Comparison of ENCODE assay signal across 21 cellular contexts in genomic region chrX:39504227-39504626, GRCh38.
DNase-seq lines count a peak whose midpoint lies in the region; ATAC-seq and FAIRE-seq lines count a peak whose summit lies in the region.
"Had no signal": no experiment of that assay in that cellular context is flagged by ENCODE, and none has a peak within 500 bp of the region (broad histone marks: within the 10 kb centered on the region; RNA-seq: fewer than 3 reads in every experiment).

No MANE protein-coding gene starts in this region.

- H3K27me3 Mint-ChIP-seq in stimulated activated naive CD8-positive, alpha-beta T cell treated with anti-CD3 and anti-CD28 coated beads, Interleukin-15, Interleukin-2, amounts not matched to agents 100 ng/mL and 50 ng/mL, for 24 hours: no peaks in the 10 kb centered on the region
- no peaks in the 10 kb centered on the region for H3K27me3 Mint-ChIP-seq in stimulated activated naive CD8-positive, alpha-beta T cell treated with anti-CD3 and anti-CD28 coated beads, Interleukin-15, amount 100 ng/mL, for 72 hours
- H3K27me3 Mint-ChIP-seq: CD4-positive, CD25-positive, alpha-beta regulatory T cell had no signal

- H3K36me3 Mint-ChIP-seq in stimulated activated naive CD8-positive, alpha-beta T cell treated with anti-CD3 and anti-CD28 coated beads, Interleukin-15, Interleukin-2, amounts not matched to agents 100 ng/mL and 50 ng/mL, for 24 hours (ENCODE audit: low read depth): no peaks in the 10 kb centered on the region
- H3K36me3 Mint-ChIP-seq: CD4-positive, CD25-positive, alpha-beta regulatory T cell; CD8-positive, alpha-beta T cell had no signal

- FAIRE-seq in colon (lab: Jason Lieb, UNC): peak; percentile 83
- FAIRE-seq: G401.6, GM12878, GM19239, H1 had no signal

- peak overlapping the region; percentile 63 for H3K9ac ChIP-seq in SK-N-MC (ENCODE audit: insufficient read length)
- H3K9ac ChIP-seq: BLaER1, GM23248 had no signal

- H3K9me3 ChIP-seq in SK-N-MC (ENCODE audit: low read depth, low read length): no peaks in the 10 kb centered on the region
- H3K9me3 ChIP-seq: Caco-2 had no signal

- no peak for DNase-seq in stimulated activated naive CD8-positive, alpha-beta T cell treated with anti-CD3 and anti-CD28 coated beads, Interleukin-15, amount 100 ng/mL, for 72 hours
- DNase-seq in SK-N-MC (ENCODE audit: low read depth, low spot score) (no peak), HT-29 (ENCODE audit: low spot score) (no peak), GDM1 (lab: John Stamatoyannopoulos, UW) (no peak)
- DNase-seq: Caco-2; CD4-positive, CD25-positive, alpha-beta regulatory T cell; CD8-positive, alpha-beta T cell; DMS153; DND-41; GM23248; H7; HCEC 1CT had no signal

- H3K4me3 Mint-ChIP-seq in stimulated activated naive CD8-positive, alpha-beta T cell treated with anti-CD3 and anti-CD28 coated beads, Interleukin-15, Interleukin-2, amounts not matched to agents 100 ng/mL and 50 ng/mL, for 24 hours: no peak overlapping the region
- H3K4me3 Mint-ChIP-seq in stimulated activated naive CD8-positive, alpha-beta T cell treated with anti-CD3 and anti-CD28 coated beads, Interleukin-15, amount 100 ng/mL, for 72 hours: no peak overlapping the region
- H3K4me3 Mint-ChIP-seq: B cell; CD4-positive, CD25-positive, alpha-beta regulatory T cell; CD8-positive, alpha-beta T cell had no signal

- peak overlapping the region; percentile 53; the same call in 1 of the 2 replicates for H3K4me3 ChIP-seq in SK-N-MC
- H3K4me3 ChIP-seq: BLaER1, GM12878, GM23248 had no signal

- no peaks in the 10 kb centered on the region for H3K36me3 ChIP-seq in SK-N-MC (ENCODE audit: insufficient read depth, low read length)
- H3K36me3 ChIP-seq: BLaER1 had no signal

- peaks cover 50% of the 10 kb centered on the region for H3K4me1 Mint-ChIP-seq in stimulated activated naive CD8-positive, alpha-beta T cell treated with anti-CD3 and anti-CD28 coated beads, Interleukin-15, Interleukin-2, amounts not matched to agents 100 ng/mL and 50 ng/mL, for 24 hours (ENCODE audit: low read depth)
- peaks cover 53% of the 10 kb centered on the region for H3K4me1 Mint-ChIP-seq in stimulated activated naive CD8-positive, alpha-beta T cell treated with anti-CD3 and anti-CD28 coated beads, Interleukin-15, amount 100 ng/mL, for 72 hours

- no peaks in the 10 kb centered on the region for H3K9me3 Mint-ChIP-seq in stimulated activated naive CD8-positive, alpha-beta T cell treated with anti-CD3 and anti-CD28 coated beads, Interleukin-15, Interleukin-2, amounts not matched to agents 100 ng/mL and 50 ng/mL, for 24 hours
- no peaks in the 10 kb centered on the region for H3K9me3 Mint-ChIP-seq in stimulated activated naive CD8-positive, alpha-beta T cell treated with anti-CD3 and anti-CD28 coated beads, Interleukin-15, amount 100 ng/mL, for 72 hours
- H3K9me3 Mint-ChIP-seq: CD8-positive, alpha-beta T cell had no signal

- peak overlapping the region; percentile 5 for H3K27ac Mint-ChIP-seq in stimulated activated naive CD8-positive, alpha-beta T cell treated with anti-CD3 and anti-CD28 coated beads, Interleukin-15, Interleukin-2, amounts not matched to agents 100 ng/mL and 50 ng/mL, for 24 hours
- H3K27ac Mint-ChIP-seq in stimulated activated naive CD8-positive, alpha-beta T cell treated with anti-CD3 and anti-CD28 coated beads, Interleukin-15, amount 100 ng/mL, for 72 hours: no peak overlapping the region
- H3K27ac Mint-ChIP-seq: B cell; CD8-positive, alpha-beta T cell had no signal

- H3K27ac ChIP-seq in SK-N-MC: peak overlapping the region; percentile 67; the same call in 1 of the 2 replicates
- H3K27ac ChIP-seq: BLaER1, C4-2B, GM23248 had no signal

- no peak for ATAC-seq in stimulated activated naive CD8-positive, alpha-beta T cell treated with anti-CD3 and anti-CD28 coated beads, Interleukin-15, amount 100 ng/mL, for 72 hours
- ATAC-seq: CD8-positive, alpha-beta T cell; GM12878 had no signal
